In genomic region chr20:62156592-62157386, GRCh38 we compare ENCODE assay signal across 8 cellular contexts. TPM values are rescaled to one million over a fixed set of nuclear protein-coding genes. Genes with fewer than 3 reads are reported as not detected.
DNase-seq lines count a peak whose midpoint lies in the region; ATAC-seq and TF ChIP-seq lines count a peak whose summit lies in the region.

No MANE protein-coding gene starts in this region.

- DNase-seq in BE2C, result peak; percentile 89
- DNase-seq in GM20000 (ENCODE audit: low spot score), result peak; percentile 88
- DNase-seq in activated T-cell treated with anti-CD3 and anti-CD28 coated beads, Interleukin-2, amount 50 U/mL, for 72 hours, result peak; percentile 77 to 83
- peak; percentile 50 for DNase-seq in fibroblast of villous mesenchyme (ENCODE audit: low read depth)

- peaks cover 11% of the 10 kb centered on the region for H4K20me1 ChIP-seq in OCI-LY3 (ENCODE audit: insufficient read depth, low read length)

- H3K4me1 ChIP-seq in BE2C, result peaks cover 34% of the 10 kb centered on the region
- H3K4me1 ChIP-seq in OCI-LY3 (ENCODE audit: low read length), result no peaks in the 10 kb centered on the region
- peaks cover 3% of the 10 kb centered on the region for H3K4me1 ChIP-seq in parathyroid adenoma

- H3K79me2 ChIP-seq in OCI-LY3 (ENCODE audit: low read length) (peaks cover 50% of the 10 kb centered on the region), parathyroid adenoma (peaks cover 47% of the 10 kb centered on the region)

- no peaks in the 10 kb centered on the region for H3K27me3 Mint-ChIP-seq in activated T-cell treated with anti-CD3 and anti-CD28 coated beads, Interleukin-2, amount 50 U/mL, for 72 hours (ENCODE audit: low read depth)

- H2AFZ ChIP-seq in OCI-LY3 (ENCODE audit: low read depth, low read length) (no peak overlapping the region), parathyroid adenoma (no peak overlapping the region)

- H3K27ac ChIP-seq in OCI-LY3 (ENCODE audit: low read length) (no peak overlapping the region), parathyroid adenoma (no peak overlapping the region)

- peak; percentile 80 for TF ChIP-seq CTCF in BE2C (IDR thresholded peaks at IDR 0.05; ENCODE audit: low read depth, low read length)
- TF ChIP-seq CTCF in GM20000 (IDR thresholded peaks at IDR 0.05; ENCODE audit: extremely low read depth, missing control alignments), result peak; percentile 63
- peak; percentile 67 for TF ChIP-seq CTCF in OCI-LY3 (IDR thresholded peaks at IDR 0.05; ENCODE audit: low read depth, low read length)
- peak; percentile 76 for TF ChIP-seq CTCF in fibroblast of villous mesenchyme (IDR thresholded peaks at IDR 0.05; ENCODE audit: insufficient read depth, low read depth, low read length)
- TF ChIP-seq CTCF in parathyroid adenoma (IDR thresholded peaks at IDR 0.05), result peak; percentile 68

- no peak overlapping the region for H3K4me3 Mint-ChIP-seq in activated T-cell treated with anti-CD3 and anti-CD28 coated beads, Interleukin-2, amount 50 U/mL, for 72 hours

- H3K9me3 ChIP-seq in BE2C (no peaks in the 10 kb centered on the region), OCI-LY3 (ENCODE audit: insufficient read depth, low read length) (no peaks in the 10 kb centered on the region), parathyroid adenoma (ENCODE audit: control insufficient read depth, low read length) (no peaks in the 10 kb centered on the region)

- peaks cover 3 to 6% of the 10 kb centered on the region in 2 donors for H3K9me3 Mint-ChIP-seq in activated T-cell treated with anti-CD3 and anti-CD28 coated beads, Interleukin-2, amount 50 U/mL, for 72 hours

- H3K36me3 ChIP-seq in BE2C, result peaks cover 54% of the 10 kb centered on the region
- peaks cover 33% of the 10 kb centered on the region for H3K36me3 ChIP-seq in OCI-LY3 (replicated peaks; ENCODE audit: low read depth, low read length)
- H3K36me3 ChIP-seq in parathyroid adenoma (ENCODE audit: control insufficient read depth, insufficient read depth, low read length), result no peaks in the 10 kb centered on the region

- H3K4me2 ChIP-seq in OCI-LY3 (ENCODE audit: low read length), result no peak overlapping the region
- no peak overlapping the region for H3K4me2 ChIP-seq in parathyroid adenoma (ENCODE audit: low read length)

- no peak overlapping the region for H3K9ac ChIP-seq in OCI-LY3 (ENCODE audit: low read length)
- no peak overlapping the region for H3K9ac ChIP-seq in parathyroid adenoma

- H3K27me3 ChIP-seq in BE2C (no peaks in the 10 kb centered on the region), OCI-LY3 (ENCODE audit: low read depth, low read length) (no peaks in the 10 kb centered on the region), parathyroid adenoma (ENCODE audit: control insufficient read depth, insufficient read depth, low read length) (no peaks in the 10 kb centered on the region)

- peak; percentile 70 to 74 for ATAC-seq in activated T-cell treated with anti-CD3 and anti-CD28 coated beads, Interleukin-2, amount 50 U/mL, for 72 hours (replicated peaks in 1 of 2)
- ATAC-seq in HG03439 (IDR thresholded peaks at IDR 0.05; ENCODE audit: unreplicated experiment), result no peak
- no peak for ATAC-seq in HG02884 (IDR thresholded peaks at IDR 0.05; ENCODE audit: unreplicated experiment)

- H3K4me3 ChIP-seq in BE2C (ENCODE audit: low read depth, low read length) (no peak overlapping the region), OCI-LY3 (ENCODE audit: low read length) (no peak overlapping the region), fibroblast of villous mesenchyme (ENCODE audit: low read depth, low read length) (no peak overlapping the region), parathyroid adenoma (ENCODE audit: low read depth, low read length) (no peak overlapping the region)

- H3K4me1 Mint-ChIP-seq in activated T-cell treated with anti-CD3 and anti-CD28 coated beads, Interleukin-2, amount 50 U/mL, for 72 hours (ENCODE audit: low read depth), result peaks cover 23% of the 10 kb centered on the region

- H3K27ac Mint-ChIP-seq in activated T-cell treated with anti-CD3 and anti-CD28 coated beads, Interleukin-2, amount 50 U/mL, for 72 hours, result no peak overlapping the region

- H3K36me3 Mint-ChIP-seq in activated T-cell treated with anti-CD3 and anti-CD28 coated beads, Interleukin-2, amount 50 U/mL, for 72 hours (ENCODE audit: insufficient read depth in 2 of 2), result peaks cover 10 to 23% of the 10 kb centered on the region in 2 donors

RNA-seq across cellular contexts. Expression of gene SS18L1, which starts 13.2 kb away (rescaled TPM):
- 65.5 TPM for polyA plus RNA-seq in BE2C (2012; ENCODE audit: insufficient read depth, insufficient read length, low read depth)
- 10 to 100 TPM; 16.1 to 19.8 TPM for total RNA-seq in activated T-cell treated with anti-CD3 and anti-CD28 coated beads, Interleukin-2, amount 50 U/mL, for 72 hours
- total RNA-seq in fibroblast of villous mesenchyme, result 14.2 and 14.8 TPM in 2 replicates

RNA-seq across cellular contexts. Expression of gene PSMA7, which starts 13.6 kb away (rescaled TPM):
- 626 TPM for polyA plus RNA-seq in BE2C (2012; ENCODE audit: insufficient read depth, insufficient read length, low read depth)
- total RNA-seq in activated T-cell treated with anti-CD3 and anti-CD28 coated beads, Interleukin-2, amount 50 U/mL, for 72 hours, result 100 to 1,000 TPM; 220 to 234 TPM
- total RNA-seq in fibroblast of villous mesenchyme, result 295 and 322 TPM in 2 replicates

RNA-seq across cellular contexts. Expression of gene MTG2, which starts 26.0 kb away (rescaled TPM):
- polyA plus RNA-seq in BE2C (2012; ENCODE audit: insufficient read depth, insufficient read length, low read depth), result 102 TPM
- 10 to 100 TPM; 28.3 to 48.2 TPM for total RNA-seq in activated T-cell treated with anti-CD3 and anti-CD28 coated beads, Interleukin-2, amount 50 U/mL, for 72 hours
- total RNA-seq in fibroblast of villous mesenchyme, result 19.9 and 22.5 TPM in 2 replicates

RNA-seq across cellular contexts. Expression of gene LSM14B, which starts 34.5 kb away (rescaled TPM):
- 65.6 TPM for polyA plus RNA-seq in BE2C (2012; ENCODE audit: insufficient read depth, insufficient read length, low read depth)
- 10 to 100 TPM; 37.2 to 45.3 TPM for total RNA-seq in activated T-cell treated with anti-CD3 and anti-CD28 coated beads, Interleukin-2, amount 50 U/mL, for 72 hours
- total RNA-seq in fibroblast of villous mesenchyme, result 28.7 and 30.7 TPM in 2 replicates

Comparison
In these comparisons a context has a peak if more than half of its experiments do, and no peak if none do; other contexts are left out.
1. ATAC-seq: peak in activated T-cell treated with anti-CD3 and anti-CD28 coated beads, Interleukin-2, amount 50 U/mL, for 72 hours (2 of 2); none in HG03439 (single experiment) and HG02884 (single experiment).
2. Peak in every context shown above with its lines, with median percentiles within 50 percentile points of each other: DNase-seq and CTCF ChIP-seq.